ENCODE assay signal across 29 cellular contexts in the genomic region with DNA sequence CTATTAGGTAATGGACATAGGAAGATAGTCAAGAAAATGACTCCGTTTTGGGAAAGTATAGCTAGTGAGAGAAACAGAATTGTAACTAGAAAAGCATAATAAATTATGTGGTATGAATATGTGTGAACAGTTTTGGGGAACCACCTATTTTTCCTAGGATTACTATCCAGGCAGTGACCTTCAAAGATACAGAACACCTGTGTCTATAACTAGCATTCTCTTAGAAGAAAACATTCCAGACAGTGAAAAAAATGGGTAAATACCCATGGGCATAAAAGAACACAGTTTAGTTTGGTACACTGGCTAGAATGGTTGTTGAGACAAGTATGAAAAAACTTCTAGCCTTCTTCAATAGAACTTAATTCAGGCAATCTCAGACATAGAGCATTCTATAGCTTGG.
"Had no signal": no experiment of that assay in that cellular context is flagged by ENCODE, and none has a peak within 500 bp of the region (broad histone marks: within the 10 kb centered on the region; RNA-seq: fewer than 3 reads in every experiment).

No MANE protein-coding gene starts in this region.

- ATAC-seq: stimulated activated effector memory CD8-positive, alpha-beta T cell treated with anti-CD3 and anti-CD28 coated beads, Interleukin-12 subunit alpha, Interleukin-12 subunit beta, amount 100 ng/mL, for 72 hours; stimulated activated memory B cell treated with anti-CD40 and anti-IgM and Interleukin-4, amounts not matched to agents 10 μg/mL and 1 μg/mL and 100 μg/mL, for 72 hours; stimulated activated naive B cell treated with anti-CD40 and anti-IgM and Interleukin-4, amounts not matched to agents 10 μg/mL and 1 μg/mL and 100 μg/mL, for 72 hours; stimulated activated naive CD8-positive, alpha-beta T cell treated with anti-CD3 and anti-CD28 coated beads, Interleukin-15, amount 100 ng/mL, for 72 hours; stimulated activated naive CD8-positive, alpha-beta T cell treated with anti-CD3 and anti-CD28 coated beads, Interleukin-15, Interleukin-2, amounts not matched to agents 100 U/mL and 50 U/mL, for 24 hours; upper lobe of right lung had no signal

- H3K27me3 ChIP-seq: stomach, suprapubic skin, testis, thyroid gland, tibial artery, tibial nerve, transverse colon, upper lobe of left lung, upper lobe of right lung, uterus, vagina had no signal

- H3K27ac Mint-ChIP-seq: stimulated activated effector memory CD8-positive, alpha-beta T cell treated with anti-CD3 and anti-CD28 coated beads, Interleukin-12 subunit alpha, Interleukin-12 subunit beta, amount 100 ng/mL, for 72 hours; stimulated activated memory B cell treated with anti-CD40 and anti-IgM and Interleukin-4, amounts not matched to agents 10 μg/mL and 1 μg/mL and 100 μg/mL, for 72 hours; stimulated activated naive B cell treated with anti-CD40 and anti-IgM and Interleukin-4, amounts not matched to agents 10 μg/mL and 1 μg/mL and 100 μg/mL, for 72 hours; stimulated activated naive CD8-positive, alpha-beta T cell treated with anti-CD3 and anti-CD28 coated beads, Interleukin-15, amount 100 ng/mL, for 72 hours; stimulated activated naive CD8-positive, alpha-beta T cell treated with anti-CD3 and anti-CD28 coated beads, Interleukin-15, Interleukin-2, amounts not matched to agents 100 ng/mL and 50 ng/mL, for 24 hours; type B pancreatic cell had no signal

- H3K4me1 Mint-ChIP-seq: stimulated activated effector memory CD8-positive, alpha-beta T cell treated with anti-CD3 and anti-CD28 coated beads, Interleukin-12 subunit alpha, Interleukin-12 subunit beta, amount 100 ng/mL, for 72 hours; stimulated activated memory B cell treated with anti-CD40 and anti-IgM and Interleukin-4, amounts not matched to agents 10 μg/mL and 1 μg/mL and 100 μg/mL, for 72 hours; stimulated activated naive B cell treated with anti-CD40 and anti-IgM and Interleukin-4, amounts not matched to agents 10 μg/mL and 1 μg/mL and 100 μg/mL, for 72 hours; stimulated activated naive CD8-positive, alpha-beta T cell treated with anti-CD3 and anti-CD28 coated beads, Interleukin-15, amount 100 ng/mL, for 72 hours had no signal

- H3K9me3 ChIP-seq: stomach, suprapubic skin, testis, thoracic aorta, thyroid gland, tibial artery, tibial nerve, transverse colon, upper lobe of left lung, upper lobe of right lung, uterus, vagina had no signal

- H3K36me3 ChIP-seq: stomach, suprapubic skin, thoracic aorta, thyroid gland, tibial artery, tibial nerve, transverse colon, upper lobe of left lung, upper lobe of right lung, uterus, vagina had no signal

- H3K4me3 Mint-ChIP-seq: stimulated activated effector memory CD8-positive, alpha-beta T cell treated with anti-CD3 and anti-CD28 coated beads, Interleukin-12 subunit alpha, Interleukin-12 subunit beta, amount 100 ng/mL, for 72 hours; stimulated activated memory B cell treated with anti-CD40 and anti-IgM and Interleukin-4, amounts not matched to agents 10 μg/mL and 1 μg/mL and 100 μg/mL, for 72 hours; stimulated activated naive B cell treated with anti-CD40 and anti-IgM and Interleukin-4, amounts not matched to agents 10 μg/mL and 1 μg/mL and 100 μg/mL, for 72 hours; stimulated activated naive CD8-positive, alpha-beta T cell treated with anti-CD3 and anti-CD28 coated beads, Interleukin-15, amount 100 ng/mL, for 72 hours; stimulated activated naive CD8-positive, alpha-beta T cell treated with anti-CD3 and anti-CD28 coated beads, Interleukin-15, Interleukin-2, amounts not matched to agents 100 ng/mL and 50 ng/mL, for 24 hours; type B pancreatic cell had no signal

- H3K4me1 ChIP-seq: suprapubic skin, testis, thyroid gland, tibial nerve, transverse colon, upper lobe of left lung, upper lobe of right lung, uterus, vagina had no signal

- H3K27me3 Mint-ChIP-seq: stimulated activated memory B cell treated with anti-CD40 and anti-IgM and Interleukin-4, amounts not matched to agents 10 μg/mL and 1 μg/mL and 100 μg/mL, for 72 hours; stimulated activated naive B cell treated with anti-CD40 and anti-IgM and Interleukin-4, amounts not matched to agents 10 μg/mL and 1 μg/mL and 100 μg/mL, for 72 hours; stimulated activated naive CD8-positive, alpha-beta T cell treated with anti-CD3 and anti-CD28 coated beads, Interleukin-15, amount 100 ng/mL, for 72 hours; stimulated activated naive CD8-positive, alpha-beta T cell treated with anti-CD3 and anti-CD28 coated beads, Interleukin-15, Interleukin-2, amounts not matched to agents 100 ng/mL and 50 ng/mL, for 24 hours had no signal

- H3K9me3 Mint-ChIP-seq: stimulated activated naive B cell treated with anti-CD40 and anti-IgM and Interleukin-4, amounts not matched to agents 10 μg/mL and 1 μg/mL and 100 μg/mL, for 72 hours; stimulated activated naive CD8-positive, alpha-beta T cell treated with anti-CD3 and anti-CD28 coated beads, Interleukin-15, amount 100 ng/mL, for 72 hours; type B pancreatic cell had no signal

- H3K36me3 Mint-ChIP-seq: stimulated activated effector memory CD8-positive, alpha-beta T cell treated with anti-CD3 and anti-CD28 coated beads, Interleukin-12 subunit alpha, Interleukin-12 subunit beta, amount 100 ng/mL, for 72 hours; stimulated activated memory B cell treated with anti-CD40 and anti-IgM and Interleukin-4, amounts not matched to agents 10 μg/mL and 1 μg/mL and 100 μg/mL, for 72 hours; stimulated activated naive B cell treated with anti-CD40 and anti-IgM and Interleukin-4, amounts not matched to agents 10 μg/mL and 1 μg/mL and 100 μg/mL, for 72 hours; type B pancreatic cell had no signal

- DNase-seq: stimulated activated CD4-positive, alpha-beta T cell treated with anti-CD3 and anti-CD28 coated beads, Interleukin-2, amount 100 ng/mL, for 48 hours; stimulated activated CD4-positive, alpha-beta T cell treated with anti-CD3 and anti-CD28 coated beads, Interleukin-4, amount 100 ng/mL, for 1 hour; stimulated activated CD4-positive, alpha-beta T cell treated with anti-CD3 and anti-CD28 coated beads, Interleukin-4, amount 100 ng/mL, for 24 hours; stimulated activated CD4-positive, alpha-beta T cell treated with anti-CD3 and anti-CD28 coated beads, Interleukin-4, amount 100 ng/mL, for 4 hours; stimulated activated CD8-positive, alpha-beta memory T cell treated with anti-CD3 and anti-CD28 coated beads, Interleukin-4, amount 100 ng/mL, for 48 hours; stimulated activated naive B cell treated with anti-CD40 and anti-IgM and Interleukin-4, amounts not matched to agents 10 μg/mL and 1 μg/mL and 100 μg/mL, for 72 hours; stimulated activated naive CD4-positive, alpha-beta T cell; stimulated activated naive CD4-positive, alpha-beta T cell treated with Interleukin-2 at 50 U/mL for 16 hours; stimulated activated naive CD8-positive, alpha-beta T cell treated with anti-CD3 and anti-CD28 coated beads, Interleukin-15, amount 100 ng/mL, for 72 hours; stimulated activated naive CD8-positive, alpha-beta T cell treated with anti-CD3 and anti-CD28 coated beads, Interleukin-15, Interleukin-2, amounts not matched to agents 100 U/mL and 50 U/mL, for 24 hours; stomach; substantia nigra; testis; thyroid gland; tibial artery; transverse colon; trophoblast cell; upper lobe of left lung; upper lobe of right lung; uterus had no signal

- H3K4me3 ChIP-seq: stomach, suprapubic skin, testis, thoracic aorta, thyroid gland, tibial artery, tibial nerve, transverse colon, upper lobe of left lung, upper lobe of right lung, uterus, vagina had no signal

- FAIRE-seq: urothelium cell line had no signal

- H3K27ac ChIP-seq: stomach, suprapubic skin, testis, thoracic aorta, thyroid gland, tibial artery, tibial nerve, transverse colon, upper lobe of left lung, upper lobe of right lung, uterus, vagina had no signal
